Comparison of ENCODE assay signal across 15 cellular contexts in the genomic region with DNA sequence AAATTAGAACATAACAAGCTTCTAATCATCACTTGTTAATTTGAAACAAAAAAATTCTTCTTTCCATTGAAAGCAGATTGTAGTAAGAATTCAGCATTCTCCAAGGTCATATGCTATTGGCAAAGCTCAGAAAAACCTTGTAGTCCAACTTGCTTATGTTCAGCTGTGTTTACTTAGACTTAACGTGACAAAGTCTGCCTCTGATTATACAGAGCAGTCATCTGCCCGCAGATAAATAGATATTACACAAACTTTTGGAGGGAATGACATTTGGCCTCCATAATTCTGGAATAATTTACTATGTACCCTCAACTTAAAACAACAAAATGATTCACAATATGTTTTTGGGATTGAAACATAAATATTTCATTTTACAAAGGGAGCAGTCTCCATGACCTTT. TPM values are rescaled to one million over a fixed set of nuclear protein-coding genes. Genes with fewer than 3 reads are reported as not detected.
A peak's percentile ranks its signal among the peaks of the same experiment; 100 is the strongest.
DNase-seq lines count a peak whose midpoint lies in the region; ATAC-seq and TF ChIP-seq lines count a peak whose summit lies in the region.
"Had no signal": no experiment of that assay in that cellular context is flagged by ENCODE, and none has a peak within 500 bp of the region (broad histone marks: within the 10 kb centered on the region; RNA-seq: fewer than 3 reads in every experiment).

No MANE protein-coding gene starts in this region.

- H3K36me3 Mint-ChIP-seq in type B pancreatic cell = no peaks in the 10 kb centered on the region
- H3K36me3 Mint-ChIP-seq: CD4-positive, alpha-beta memory T cell had no signal

- H3K4me1 ChIP-seq in GM23248 (ENCODE audit: insufficient read depth) (peaks cover 52% of the 10 kb centered on the region), adipocyte (ENCODE audit: control insufficient read depth, insufficient read depth, low read length) (peaks cover 34% of the 10 kb centered on the region), liver (ENCODE audit: control insufficient read depth in 4 of 4, insufficient read depth in 4 of 4, low read length in 3 of 4) (peaks cover 0 to 12% (median 3%) of the 10 kb centered on the region in 4 donors)
- H3K4me1 ChIP-seq: BE2C had no signal

- H3K27ac Mint-ChIP-seq in type B pancreatic cell = no peak overlapping the region
- H3K27ac Mint-ChIP-seq: CD4-positive, alpha-beta memory T cell; H9 had no signal

- H3K9me3 Mint-ChIP-seq in type B pancreatic cell = no peaks in the 10 kb centered on the region
- H3K9me3 Mint-ChIP-seq: CD4-positive, alpha-beta memory T cell; H9 had no signal

- no peaks in the 10 kb centered on the region for H3K79me2 ChIP-seq in GM23248 (ENCODE audit: insufficient read depth)

- peak overlapping the region; percentile 13; the same call in 1 of the 2 replicates for H2AFZ ChIP-seq in GM23248

- DNase-seq in AG09319 (ENCODE audit: extremely low read depth, low read depth) = peak; percentile 90
- peak; percentile 60 for DNase-seq in GM23248
- DNase-seq in adipocyte (ENCODE audit: low read depth) = peak; percentile 80
- no peak for DNase-seq in activated T-cell treated with anti-CD3 and anti-CD28 coated beads for 4 hours
- no peak for DNase-seq in type B pancreatic cell (ENCODE audit: extremely low spot score, unreplicated experiment)
- DNase-seq: BE2C; CD4-positive, alpha-beta memory T cell; H9; NCI-H187; NCI-H446; SIG-M5 had no signal

- H3K4me3 Mint-ChIP-seq in type B pancreatic cell = no peak overlapping the region
- H3K4me3 Mint-ChIP-seq: CD4-positive, alpha-beta memory T cell; H9 had no signal

- TF ChIP-seq RAD21 in liver (IDR thresholded peaks at IDR 0.05) = no peak

- peaks cover 7% of the 10 kb centered on the region for H3K4me1 Mint-ChIP-seq in type B pancreatic cell (ENCODE audit: unreplicated experiment)
- H3K4me1 Mint-ChIP-seq: CD4-positive, alpha-beta memory T cell had no signal

- H3K4me2 ChIP-seq in GM23248 (ENCODE audit: unreplicated experiment) = peak overlapping the region; percentile 25

- H3K9me3 ChIP-seq in GM23248 (ENCODE audit: low read depth) = no peaks in the 10 kb centered on the region
- H3K9me3 ChIP-seq in adipocyte (ENCODE audit: control insufficient read depth, low read length) = no peaks in the 10 kb centered on the region
- H3K9me3 ChIP-seq in liver (ENCODE audit: control insufficient read depth in 4 of 4, low read length in 3 of 4) = no peaks in the 10 kb centered on the region
- H3K9me3 ChIP-seq: BE2C had no signal

- ATAC-seq in GM21723 (IDR thresholded peaks at IDR 0.05; ENCODE audit: unreplicated experiment) = no peak
- no peak for ATAC-seq in GM21390 (IDR thresholded peaks at IDR 0.05; ENCODE audit: unreplicated experiment)
- ATAC-seq: K562 had no signal

- no peak overlapping the region for H3K9ac ChIP-seq in GM23248
- no peak overlapping the region for H3K9ac ChIP-seq in adipocyte (ENCODE audit: low read length)
- H3K9ac ChIP-seq in liver (ENCODE audit: low read depth in 1 of 2, low read length in 2 of 2) = no peak overlapping the region

- H3K9me2 ChIP-seq in GM23248 (ENCODE audit: insufficient read depth) = no peaks in the 10 kb centered on the region; the same call in 1 of the 2 replicates

- in situ Hi-C loops in GM23248 (cut with MboI) = no loop called here

- no peaks in the 10 kb centered on the region for H4K20me1 ChIP-seq in GM23248 (ENCODE audit: insufficient read depth)

- 0 to 4% methylated on average over 2 of the region's 2 CpGs for WGBS in GM23248 (ENCODE audit: low coverage in 1 of 2, low lambda C conversion rate in 2 of 2, missing lambda C conversion rate in 2 of 2), 2 experiments
- WGBS in liver = 13% methylated on average over 2 of the region's 2 CpGs

- peaks cover 29% of the 10 kb centered on the region for H3F3A ChIP-seq in GM23248 (ENCODE audit: insufficient read depth)

- no peaks in the 10 kb centered on the region for H3K27me3 Mint-ChIP-seq in type B pancreatic cell

- no peak overlapping the region for H3K27ac ChIP-seq in GM23248
- H3K27ac ChIP-seq in liver (ENCODE audit: low read depth in 1 of 2, low read length in 2 of 2) = no peak overlapping the region

- H3K4me3 ChIP-seq in GM23248 (peak overlapping the region; percentile 1; the same call in 1 of the 2 replicates), adipocyte (ENCODE audit: low read length) (peak overlapping the region; percentile 25), liver (ENCODE audit: low read depth in 1 of 3, low read length in 3 of 3) (no peak overlapping the region)
- H3K4me3 ChIP-seq: K562 had no signal

- H3K36me3 ChIP-seq in GM23248 (ENCODE audit: low read depth) = no peaks in the 10 kb centered on the region
- no peaks in the 10 kb centered on the region for H3K36me3 ChIP-seq in adipocyte (ENCODE audit: control insufficient read depth, insufficient read depth, low read length, severe bottlenecking)
- H3K36me3 ChIP-seq in liver (ENCODE audit: control insufficient read depth in 4 of 4, insufficient read depth in 3 of 4, low read depth in 1 of 4, low read length in 3 of 4) = no peaks in the 10 kb centered on the region
- H3K36me3 ChIP-seq: BE2C had no signal

- no peak for TF ChIP-seq CTCF in AG09319 (IDR thresholded peaks at IDR 0.05; ENCODE audit: low read depth, low read length)
- TF ChIP-seq CTCF in liver (IDR thresholded peaks at IDR 0.05; ENCODE audit: low read depth, low read length, missing input control) = no peak
- no peak for TF ChIP-seq CTCF in type B pancreatic cell (conservative IDR thresholded peaks at IDR 0.05)

- H3K27me3 ChIP-seq in GM23248 (replicated peaks; ENCODE audit: insufficient read depth) (no peaks in the 10 kb centered on the region), adipocyte (replicated peaks; ENCODE audit: control insufficient read depth, insufficient read depth, low read length) (no peaks in the 10 kb centered on the region), liver (ENCODE audit: control insufficient read depth in 4 of 4, insufficient read depth in 4 of 4, low read length in 3 of 4) (no peaks in the 10 kb centered on the region)

TF ChIP-seq in liver, 16 proteins besides CTCF, POLR2A, EP300 and RAD21:
- TF ChIP-seq HNF4A (conservative IDR thresholded peaks at IDR 0.05) (peak; percentile 38 to 56), MAX (IDR thresholded peaks at IDR 0.05) (no peak), YY1 (IDR thresholded peaks at IDR 0.05) (no peak), FOXA1 (IDR thresholded peaks at IDR 0.05) (peak; percentile 36), JUND (IDR thresholded peaks at IDR 0.05) (no peak), FOXA2 (IDR thresholded peaks at IDR 0.05) (peak; percentile 72), HNF4G (IDR thresholded peaks at IDR 0.05) (peak; percentile 20), SP1 (IDR thresholded peaks at IDR 0.05) (peak; percentile 28)
- TF ChIP-seq, protein P1, sequence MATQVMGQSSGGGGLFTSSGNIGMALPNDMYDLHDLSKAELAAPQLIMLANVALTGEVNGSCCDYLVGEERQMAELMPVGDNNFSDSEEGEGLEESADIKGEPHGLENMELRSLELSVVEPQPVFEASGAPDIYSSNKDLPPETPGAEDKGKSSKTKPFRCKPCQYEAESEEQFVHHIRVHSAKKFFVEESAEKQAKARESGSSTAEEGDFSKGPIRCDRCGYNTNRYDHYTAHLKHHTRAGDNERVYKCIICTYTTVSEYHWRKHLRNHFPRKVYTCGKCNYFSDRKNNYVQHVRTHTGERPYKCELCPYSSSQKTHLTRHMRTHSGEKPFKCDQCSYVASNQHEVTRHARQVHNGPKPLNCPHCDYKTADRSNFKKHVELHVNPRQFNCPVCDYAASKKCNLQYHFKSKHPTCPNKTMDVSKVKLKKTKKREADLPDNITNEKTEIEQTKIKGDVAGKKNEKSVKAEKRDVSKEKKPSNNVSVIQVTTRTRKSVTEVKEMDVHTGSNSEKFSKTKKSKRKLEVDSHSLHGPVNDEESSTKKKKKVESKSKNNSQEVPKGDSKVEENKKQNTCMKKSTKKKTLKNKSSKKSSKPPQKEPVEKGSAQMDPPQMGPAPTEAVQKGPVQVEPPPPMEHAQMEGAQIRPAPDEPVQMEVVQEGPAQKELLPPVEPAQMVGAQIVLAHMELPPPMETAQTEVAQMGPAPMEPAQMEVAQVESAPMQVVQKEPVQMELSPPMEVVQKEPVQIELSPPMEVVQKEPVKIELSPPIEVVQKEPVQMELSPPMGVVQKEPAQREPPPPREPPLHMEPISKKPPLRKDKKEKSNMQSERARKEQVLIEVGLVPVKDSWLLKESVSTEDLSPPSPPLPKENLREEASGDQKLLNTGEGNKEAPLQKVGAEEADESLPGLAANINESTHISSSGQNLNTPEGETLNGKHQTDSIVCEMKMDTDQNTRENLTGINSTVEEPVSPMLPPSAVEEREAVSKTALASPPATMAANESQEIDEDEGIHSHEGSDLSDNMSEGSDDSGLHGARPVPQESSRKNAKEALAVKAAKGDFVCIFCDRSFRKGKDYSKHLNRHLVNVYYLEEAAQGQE (IDR thresholded peaks at IDR 0.05) = no peak
TF ChIP-seq in liver: peak in this region for 5.

RNA-seq across cellular contexts. Expression of gene MKX, which starts 45.8 kb away (rescaled TPM):
- 41.4 and 44.1 TPM in 2 replicates for total RNA-seq in GM23248 (2014; rRNA removed; shearing (Covaris generic))
- polyA plus RNA-seq in GM23248 (2016; fragmentation: Nextera tagmentation; extraction: Ambion mirVana) = 35.9 and 36.2 TPM in 2 replicates
- 1 to 10 TPM in 1 of 2 donors, not detected in 1; 2.0 TPM for total RNA-seq in liver
- 1 to 10 TPM in 1 of 2 donors, under 1 TPM in 1; 0.57 to 3.0 TPM for polyA plus RNA-seq in liver
- 0.29 and 0.36 TPM in 2 replicates for total RNA-seq in type B pancreatic cell (ENCODE audit: low replicate concordance)
- total RNA-seq: CD4-positive, alpha-beta memory T cell had no signal
- polyA plus RNA-seq: CD4-positive, alpha-beta memory T cell had no signal

Comparison
In these comparisons a context has a peak if more than half of its experiments do, and no peak if none do; other contexts are left out.
1. DNase-seq: peak in AG09319 (single experiment), GM23248 (single experiment) and adipocyte (single experiment); none in activated T-cell treated with anti-CD3 and anti-CD28 coated beads for 4 hours (single experiment) and type B pancreatic cell (single experiment).
2. H3K4me3 ChIP-seq: peak in GM23248 (single experiment) and adipocyte (single experiment); none in liver (0 of 3).
3. RNA of gene MKX, which starts 45.8 kb away (total RNA-seq): 41.4 to 44.1 TPM in GM23248; 2.0 TPM in liver and 0.29 to 0.36 TPM in type B pancreatic cell; every median in the first group is over 10 times any median in the second.